1 cellular context compared by ENCODE assay signal in genomic region chr12:575948-576612, GRCh38.
TF ChIP-seq lines count a peak whose summit lies in the region.

No MANE protein-coding gene starts in this region.

TF ChIP-seq in K562, 482 proteins besides CTCF, POLR2A, EP300 and RAD21 (continued from another document and continues in another):
- TF ChIP-seq ZBTB40 (IDR thresholded peaks at IDR 0.05) (peak; percentile 76), ZBTB40 (CRISPR knock-in tag; IDR thresholded peaks at IDR 0.05) (no peak), ZBTB11 (CRISPR knock-in tag; IDR thresholded peaks at IDR 0.05) (peak in 2 of 3 experiments; percentile 56 to 89; a peak in 3 of 6 replicates), WHSC1 (IDR thresholded peaks at IDR 0.05; ENCODE audit: low read length) (no peak), TSHZ1 (CRISPR knock-in tag; IDR thresholded peaks at IDR 0.05) (no peak), EWSR1 (IDR thresholded peaks at IDR 0.05; ENCODE audit: borderline replicate concordance, low read depth, partially characterized antibody) (no peak), HDAC1 (IDR thresholded peaks at IDR 0.05) (no peak), ZZZ3 (IDR thresholded peaks at IDR 0.05) (no peak), SRSF3 (IDR thresholded peaks at IDR 0.05; ENCODE audit: insufficient read depth, low read length) (no peak), NBN (IDR thresholded peaks at IDR 0.05; ENCODE audit: low read depth) (no peak), POLR2AphosphoS5 (IDR thresholded peaks at IDR 0.05; ENCODE audit: control insufficient read depth, insufficient read depth, low read depth, low read length) (no peak), DIDO1 (tag; IDR thresholded peaks at IDR 0.05; ENCODE audit: low read depth) (no peak), TCF15 (CRISPR knock-in tag; IDR thresholded peaks at IDR 0.05) (no peak), ZNF561 (CRISPR knock-in tag; conservative IDR thresholded peaks at IDR 0.05) (no peak), GABPA (tag; conservative IDR thresholded peaks at IDR 0.05; ENCODE audit: low read depth) (peak; percentile 62), SREBF1 (IDR thresholded peaks at IDR 0.05; ENCODE audit: borderline replicate concordance, low read depth, low read length) (no peak), THAP7 (CRISPR knock-in tag; IDR thresholded peaks at IDR 0.05) (no peak), HMGXB4 (CRISPR knock-in tag; IDR thresholded peaks at IDR 0.05) (no peak), MAX (CRISPR knock-in tag; IDR thresholded peaks at IDR 0.05) (peak; percentile 96), KLF1 (tag; IDR thresholded peaks at IDR 0.05) (no peak), MAZ (CRISPR knock-in tag; conservative IDR thresholded peaks at IDR 0.05 in 1 of 2, IDR thresholded peaks at IDR 0.05 in 1 of 2) (peak; percentile 78 to 81), ZBTB8A (IDR thresholded peaks at IDR 0.05; ENCODE audit: partially characterized antibody) (no peak), ZNF212 (CRISPR knock-in tag; IDR thresholded peaks at IDR 0.05) (no peak), EHMT2 (IDR thresholded peaks at IDR 0.05) (no peak)
